Comparison of ENCODE assay signal across 1 cellular context in genomic region chr2:179022685-179023084, GRCh38.
TF ChIP-seq lines count a peak whose summit lies in the region.

No MANE protein-coding gene starts in this region.

TF ChIP-seq in GM23338, 12 proteins besides CTCF, POLR2A, EP300 and RAD21 (continued from another document):
- no peak for TF ChIP-seq REST (IDR thresholded peaks at IDR 0.05; ENCODE audit: unreplicated experiment)
- TF ChIP-seq ZNF462 (CRISPR knock-in tag; IDR thresholded peaks at IDR 0.05): no peak
- TF ChIP-seq, protein P1, sequence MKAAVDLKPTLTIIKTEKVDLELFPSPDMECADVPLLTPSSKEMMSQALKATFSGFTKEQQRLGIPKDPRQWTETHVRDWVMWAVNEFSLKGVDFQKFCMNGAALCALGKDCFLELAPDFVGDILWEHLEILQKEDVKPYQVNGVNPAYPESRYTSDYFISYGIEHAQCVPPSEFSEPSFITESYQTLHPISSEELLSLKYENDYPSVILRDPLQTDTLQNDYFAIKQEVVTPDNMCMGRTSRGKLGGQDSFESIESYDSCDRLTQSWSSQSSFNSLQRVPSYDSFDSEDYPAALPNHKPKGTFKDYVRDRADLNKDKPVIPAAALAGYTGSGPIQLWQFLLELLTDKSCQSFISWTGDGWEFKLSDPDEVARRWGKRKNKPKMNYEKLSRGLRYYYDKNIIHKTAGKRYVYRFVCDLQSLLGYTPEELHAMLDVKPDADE (IDR thresholded peaks at IDR 0.05): no peak
- no peak for TF ChIP-seq ZNF331 (CRISPR knock-in tag; IDR thresholded peaks at IDR 0.05; ENCODE audit: low read depth)
- TF ChIP-seq STAT1 (IDR thresholded peaks at IDR 0.05; ENCODE audit: unreplicated experiment): no peak
